ENCODE assay signal across 1 cellular context in genomic region chr22:48640890-48641771, GRCh38.
TF ChIP-seq lines count a peak whose summit lies in the region.

No MANE protein-coding gene starts in this region.

TF ChIP-seq in HEK293, 187 proteins besides CTCF, POLR2A, EP300 and RAD21 (continued from another document):
- TF ChIP-seq ZNF362 (tag by site-specific recombination; IDR thresholded peaks at IDR 0.05) (no peak), ZNF354C (tag by site-specific recombination; IDR thresholded peaks at IDR 0.05; ENCODE audit: borderline replicate concordance, low read depth) (no peak)
TF ChIP-seq in HEK293: peak in this region for 1.
